In the genomic region with DNA sequence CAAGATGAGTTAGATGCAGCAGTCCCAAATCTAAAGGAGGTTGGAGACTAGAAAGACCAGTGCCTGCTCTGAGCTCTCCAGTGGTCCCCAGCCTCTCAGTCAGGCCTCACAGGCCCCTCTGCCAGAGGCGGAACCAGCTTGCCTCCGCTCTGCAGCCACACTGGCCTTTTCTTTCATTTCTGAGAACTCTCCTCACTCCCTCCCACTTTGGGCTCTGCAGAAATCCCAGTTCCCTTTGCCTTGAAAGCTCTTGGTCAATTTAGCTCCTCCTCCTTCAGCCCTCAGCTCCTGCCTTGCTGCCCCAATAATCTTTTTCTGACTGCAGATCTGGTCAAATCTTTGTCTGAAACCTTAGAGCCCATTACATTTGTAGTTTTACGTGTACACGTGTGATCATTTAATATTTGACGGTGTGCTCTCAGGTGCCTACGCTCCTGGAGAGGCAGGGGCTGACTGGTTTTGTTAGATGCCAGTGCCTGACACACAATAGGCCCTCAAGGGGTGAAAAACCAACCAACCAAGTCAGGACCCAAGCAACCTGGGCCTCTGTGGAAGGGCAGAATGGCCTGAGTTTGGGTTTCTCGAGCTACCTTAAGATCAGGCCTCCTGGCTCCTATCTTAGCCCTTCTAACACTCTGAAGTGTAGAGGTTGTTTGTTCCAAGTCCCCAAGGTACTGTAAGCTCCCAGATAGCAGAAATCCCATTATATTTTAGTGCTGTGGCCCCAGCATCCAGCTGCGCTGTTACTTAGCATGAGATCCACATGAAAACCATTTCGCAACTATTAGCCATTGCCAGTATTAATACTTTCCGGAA, we compare ENCODE assay signal across 7 cellular contexts. TPM values are rescaled to one million over a fixed set of nuclear protein-coding genes. Genes with fewer than 3 reads are reported as not detected.
DNase-seq lines count a peak whose midpoint lies in the region; ATAC-seq and TF ChIP-seq lines count a peak whose summit lies in the region.

No MANE protein-coding gene starts in this region.

- H3K9me2 ChIP-seq in GM23338 (ENCODE audit: insufficient read depth) (no peaks in the 10 kb centered on the region), PC-9 (ENCODE audit: insufficient read depth) (no peaks in the 10 kb centered on the region)

- DNase-seq in GM23338 (ENCODE audit: low spot score) (peak; percentile 65), PC-9 (peak; percentile 37 to 43), epithelial cell of prostate (ENCODE audit: low read depth, low spot score) (no peak), RWPE1 (ENCODE audit: low spot score) (no peak), NCI-H2107 treated with DMSO at 0.1 percent for 48 hours (lab: John Stamatoyannopoulos, UW; ENCODE audit: unreplicated experiment) (no peak)

- H3K4me3 Mint-ChIP-seq in GM23338: peak overlapping the region; percentile 81

- peak overlapping the region; percentile 99 for H3K4me3 ChIP-seq in GM23338
- peak overlapping the region; percentile 79 for H3K4me3 ChIP-seq in PC-9
- H3K4me3 ChIP-seq in mucosa of stomach (ENCODE audit: low read length): peak overlapping the region; percentile 78

- H3K79me2 ChIP-seq in GM23338 (replicated peaks; ENCODE audit: insufficient read depth): peaks cover 35% of the 10 kb centered on the region
- peaks cover 52% of the 10 kb centered on the region for H3K79me2 ChIP-seq in PC-9 (ENCODE audit: low read depth)

- H3K36me3 Mint-ChIP-seq in GM23338 (ENCODE audit: low read depth): peaks cover 5% of the 10 kb centered on the region; the same call in 2 of the 3 replicates

- POLR2A ChIA-PET in PC-9 (lab: Charles Lee; ENCODE audit: unreplicated experiment) (interaction anchor here (0.6 to 0.7 kb wide), 4 partner anchors 261 to 612 kb away, joined by 3 to 4 read pairs (median 3); a partner anchor contains a TSS), RWPE1 (lab: Yijun Ruan, JAX; ENCODE audit: low non-redundant PET) (interaction anchor here (0.6 kb wide), 1 partner anchor 1707 kb away, joined by 8 read pairs; no protein-coding TSS in a partner anchor)

- H3K27ac ChIP-seq in GM23338 (ENCODE audit: low read depth) (peak overlapping the region; percentile 77), PC-9 (peak overlapping the region; percentile 42), epithelial cell of prostate (peak overlapping the region; percentile 76), RWPE1 (no peak overlapping the region)

- H3F3A ChIP-seq in GM23338 (replicated peaks; ENCODE audit: low read depth) (peaks cover 11% of the 10 kb centered on the region; the same call in 1 of the 2 replicates), PC-9 (ENCODE audit: insufficient read depth, low read depth) (peaks cover 13% of the 10 kb centered on the region)

- H3K4me1 ChIP-seq in GM23338 (ENCODE audit: insufficient read depth) (peaks cover 62% of the 10 kb centered on the region), PC-9 (replicated peaks; ENCODE audit: insufficient read depth) (peaks cover 32% of the 10 kb centered on the region), mucosa of stomach (ENCODE audit: control insufficient read depth, insufficient read depth, low read length) (peaks cover 40% of the 10 kb centered on the region)

- no peaks in the 10 kb centered on the region for H3K27me3 ChIP-seq in GM23338 (ENCODE audit: insufficient read depth)
- no peaks in the 10 kb centered on the region for H3K27me3 ChIP-seq in PC-9 (ENCODE audit: insufficient read depth, low read depth)
- H3K27me3 ChIP-seq in mucosa of stomach (ENCODE audit: control insufficient read depth, insufficient read depth, low read length): no peaks in the 10 kb centered on the region

- H3K9me3 ChIP-seq in PC-9 (ENCODE audit: insufficient read depth, low read depth) (no peaks in the 10 kb centered on the region), mucosa of stomach (ENCODE audit: control insufficient read depth, low read length) (no peaks in the 10 kb centered on the region)

- no peaks in the 10 kb centered on the region; the same call in 2 of the 3 replicates for H3K9me3 Mint-ChIP-seq in GM23338

- CTCF ChIA-PET in PC-9 (lab: Charles Lee): interaction anchor here (0.7 to 1.0 kb wide), 2 partner anchors 258 to 389 kb away, joined by 3 to 10 read pairs; no protein-coding TSS in a partner anchor
- CTCF ChIA-PET in RWPE1 (lab: Yijun Ruan, JAX): interaction anchor here (0.6 to 1.0 kb wide), 4 partner anchors 254 to 724 kb away, joined by 3 to 4 read pairs (median 4); no protein-coding TSS in a partner anchor

- H3K36me3 ChIP-seq in GM23338 (ENCODE audit: insufficient read depth) (no peaks in the 10 kb centered on the region), PC-9 (ENCODE audit: low read depth) (no peaks in the 10 kb centered on the region), mucosa of stomach (ENCODE audit: control insufficient read depth, insufficient read depth, low read length) (no peaks in the 10 kb centered on the region)

- H3K27ac Mint-ChIP-seq in GM23338: peak overlapping the region; percentile 62

- H3K4me2 ChIP-seq in GM23338 (peak overlapping the region; percentile 88), PC-9 (peak overlapping the region; percentile 76)

- ATAC-seq in GM23338 (peak; percentile 13), GM19351 (IDR thresholded peaks at IDR 0.05; ENCODE audit: unreplicated experiment) (no peak)

- H3K9ac ChIP-seq in mucosa of stomach (ENCODE audit: low read length): peak overlapping the region; percentile 79

- peak overlapping the region; percentile 86 for H2AFZ ChIP-seq in GM23338
- H2AFZ ChIP-seq in PC-9: peak overlapping the region; percentile 93

- no peak for TF ChIP-seq CTCF in GM23338 (conservative IDR thresholded peaks at IDR 0.05; ENCODE audit: low read depth in 2 of 2)
- TF ChIP-seq CTCF in PC-9 (conservative IDR thresholded peaks at IDR 0.05): no peak
- no peak for TF ChIP-seq CTCF in RWPE1 (conservative IDR thresholded peaks at IDR 0.05; ENCODE audit: low read depth)

- no TSS peak for BruUV-seq in PC-9 (replicated peaks; lab: Mats Ljungman, UMichigan)

- peaks cover 14% of the 10 kb centered on the region for H3K27me3 Mint-ChIP-seq in GM23338 (ENCODE audit: insufficient read depth, low read depth, poor library complexity)

- peaks cover 32% of the 10 kb centered on the region for H4K20me1 ChIP-seq in GM23338 (replicated peaks; ENCODE audit: insufficient read depth)
- H4K20me1 ChIP-seq in PC-9 (ENCODE audit: insufficient read depth): peaks cover 28% of the 10 kb centered on the region

- H3K4me1 Mint-ChIP-seq in GM23338: peaks cover 50% of the 10 kb centered on the region

- intact Hi-C loops in PC-9 (cut with micrococcal nuclease; ENCODE audit: unreplicated experiment): loop anchor here (1.0 to 10.0 kb wide), 5 partner anchors 62 to 447 kb away; a partner anchor contains a TSS

TF ChIP-seq in GM23338, 12 proteins besides CTCF, POLR2A, EP300 and RAD21:
- TF ChIP-seq EZH2 (IDR thresholded peaks at IDR 0.05; ENCODE audit: low read depth, unreplicated experiment) (no peak), POLR2AphosphoS5 (IDR thresholded peaks at IDR 0.05; ENCODE audit: low read depth) (0 out of 2 replicates have a peak, but pooled peaks have one; percentile 25), NANOG (IDR thresholded peaks at IDR 0.05; ENCODE audit: borderline replicate concordance) (no peak), ZNF114 (CRISPR knock-in tag; IDR thresholded peaks at IDR 0.05) (no peak), ZNF331 (CRISPR knock-in tag; IDR thresholded peaks at IDR 0.05; ENCODE audit: low read depth) (no peak)
- TF ChIP-seq, protein P1, sequence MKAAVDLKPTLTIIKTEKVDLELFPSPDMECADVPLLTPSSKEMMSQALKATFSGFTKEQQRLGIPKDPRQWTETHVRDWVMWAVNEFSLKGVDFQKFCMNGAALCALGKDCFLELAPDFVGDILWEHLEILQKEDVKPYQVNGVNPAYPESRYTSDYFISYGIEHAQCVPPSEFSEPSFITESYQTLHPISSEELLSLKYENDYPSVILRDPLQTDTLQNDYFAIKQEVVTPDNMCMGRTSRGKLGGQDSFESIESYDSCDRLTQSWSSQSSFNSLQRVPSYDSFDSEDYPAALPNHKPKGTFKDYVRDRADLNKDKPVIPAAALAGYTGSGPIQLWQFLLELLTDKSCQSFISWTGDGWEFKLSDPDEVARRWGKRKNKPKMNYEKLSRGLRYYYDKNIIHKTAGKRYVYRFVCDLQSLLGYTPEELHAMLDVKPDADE (IDR thresholded peaks at IDR 0.05): no peak

RNA-seq across cellular contexts. Expression of a gene that starts 1.1 kb away (rescaled TPM):
- total RNA-seq in GM23338 (2014; rRNA removed; shearing (Covaris generic)): 67.2 and 69.7 TPM in 2 replicates
- polyA plus RNA-seq in GM23338 (2016; fragmentation: Nextera tagmentation; extraction: Ambion mirVana): 29.5 and 32.3 TPM in 2 replicates
- 38.7 and 51.0 TPM in 2 replicates for total RNA-seq in PC-9 (2021)

Comparison
In these comparisons a context has a peak if more than half of its experiments do, and no peak if none do; other contexts are left out.
1. DNase-seq: peak in GM23338 (single experiment) and PC-9 (2 of 2); none in epithelial cell of prostate (single experiment), RWPE1 (single experiment) and NCI-H2107 treated with DMSO at 0.1 percent for 48 hours (single experiment).
2. Peak in every context shown above with its lines, with median percentiles within 50 percentile points of each other: H3K4me3 ChIP-seq.